ENCODE assay signal across 1 cellular context in the genomic region with DNA sequence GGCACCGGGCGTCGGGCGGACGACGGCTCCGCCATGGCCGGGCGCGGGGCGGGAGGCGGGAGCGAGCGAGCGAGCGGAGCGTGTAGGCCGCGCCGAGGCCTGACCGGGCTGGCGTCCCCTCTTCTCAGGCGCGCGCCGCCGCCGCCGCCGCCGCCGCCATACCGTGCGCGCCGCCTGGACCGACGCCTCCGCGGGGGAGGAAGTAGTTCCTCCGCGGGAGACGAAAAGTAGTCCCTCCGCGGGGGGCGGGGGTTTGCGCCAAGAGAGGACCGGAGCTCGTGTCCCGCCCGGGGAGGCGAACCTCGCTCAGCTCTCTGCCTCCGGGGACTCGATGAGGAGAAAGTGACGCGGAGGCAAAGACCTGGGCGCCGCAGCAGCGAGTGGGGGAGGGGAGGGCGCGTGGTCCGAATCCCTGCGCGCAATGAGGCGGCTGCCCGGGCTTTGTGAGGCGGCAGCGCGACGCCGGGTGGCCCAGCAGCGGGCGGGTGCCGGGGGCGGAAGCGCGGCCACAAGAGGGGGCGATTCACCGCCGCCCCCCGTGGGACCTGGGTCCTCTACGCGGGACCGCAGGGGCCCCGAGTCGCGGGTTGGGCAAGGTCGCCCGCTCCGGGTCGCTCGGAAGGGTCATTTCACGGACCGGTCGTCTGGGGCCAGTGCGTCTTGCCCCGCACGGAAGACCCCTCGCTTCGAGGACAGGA.
TF ChIP-seq lines count a peak whose summit lies in the region.

Gene BRWD1 (minus strand): TSS at position 176 of the 698 bp plus-strand sequence. CDS start 141 bp downstream, at position 35.

TF ChIP-seq in HEK293, 187 proteins besides CTCF, POLR2A, EP300 and RAD21 (continued from another document and continues in another):
- TF ChIP-seq, protein P1, sequence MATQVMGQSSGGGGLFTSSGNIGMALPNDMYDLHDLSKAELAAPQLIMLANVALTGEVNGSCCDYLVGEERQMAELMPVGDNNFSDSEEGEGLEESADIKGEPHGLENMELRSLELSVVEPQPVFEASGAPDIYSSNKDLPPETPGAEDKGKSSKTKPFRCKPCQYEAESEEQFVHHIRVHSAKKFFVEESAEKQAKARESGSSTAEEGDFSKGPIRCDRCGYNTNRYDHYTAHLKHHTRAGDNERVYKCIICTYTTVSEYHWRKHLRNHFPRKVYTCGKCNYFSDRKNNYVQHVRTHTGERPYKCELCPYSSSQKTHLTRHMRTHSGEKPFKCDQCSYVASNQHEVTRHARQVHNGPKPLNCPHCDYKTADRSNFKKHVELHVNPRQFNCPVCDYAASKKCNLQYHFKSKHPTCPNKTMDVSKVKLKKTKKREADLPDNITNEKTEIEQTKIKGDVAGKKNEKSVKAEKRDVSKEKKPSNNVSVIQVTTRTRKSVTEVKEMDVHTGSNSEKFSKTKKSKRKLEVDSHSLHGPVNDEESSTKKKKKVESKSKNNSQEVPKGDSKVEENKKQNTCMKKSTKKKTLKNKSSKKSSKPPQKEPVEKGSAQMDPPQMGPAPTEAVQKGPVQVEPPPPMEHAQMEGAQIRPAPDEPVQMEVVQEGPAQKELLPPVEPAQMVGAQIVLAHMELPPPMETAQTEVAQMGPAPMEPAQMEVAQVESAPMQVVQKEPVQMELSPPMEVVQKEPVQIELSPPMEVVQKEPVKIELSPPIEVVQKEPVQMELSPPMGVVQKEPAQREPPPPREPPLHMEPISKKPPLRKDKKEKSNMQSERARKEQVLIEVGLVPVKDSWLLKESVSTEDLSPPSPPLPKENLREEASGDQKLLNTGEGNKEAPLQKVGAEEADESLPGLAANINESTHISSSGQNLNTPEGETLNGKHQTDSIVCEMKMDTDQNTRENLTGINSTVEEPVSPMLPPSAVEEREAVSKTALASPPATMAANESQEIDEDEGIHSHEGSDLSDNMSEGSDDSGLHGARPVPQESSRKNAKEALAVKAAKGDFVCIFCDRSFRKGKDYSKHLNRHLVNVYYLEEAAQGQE (tag by site-specific recombination; IDR thresholded peaks at IDR 0.05) = peak; percentile 75
- TF ChIP-seq ZNF426 (tag by site-specific recombination; IDR thresholded peaks at IDR 0.05) (0 out of 2 replicates have a peak, but pooled peaks have one; percentile 8), ZNF600 (tag by site-specific recombination; IDR thresholded peaks at IDR 0.05) (peak; percentile 94), YY2 (tag by site-specific recombination; IDR thresholded peaks at IDR 0.05) (peak; percentile 98), ZFP37 (tag by site-specific recombination; IDR thresholded peaks at IDR 0.05) (peak; percentile 99), ZNF10 (tag by site-specific recombination; IDR thresholded peaks at IDR 0.05) (peak; percentile 94), ZNF394 (tag by site-specific recombination; IDR thresholded peaks at IDR 0.05; ENCODE audit: borderline replicate concordance) (peak; percentile 93), ZNF362 (tag by site-specific recombination; IDR thresholded peaks at IDR 0.05) (peak; percentile 83), ZNF155 (tag by site-specific recombination; IDR thresholded peaks at IDR 0.05) (0 out of 2 replicates have a peak, but pooled peaks have one; percentile 62), ZNF2 (tag by site-specific recombination; IDR thresholded peaks at IDR 0.05) (peak; percentile 99), IKZF3 (tag by site-specific recombination; IDR thresholded peaks at IDR 0.05) (peak; percentile 77), ZNF140 (tag by site-specific recombination; IDR thresholded peaks at IDR 0.05) (0 out of 2 replicates have a peak, but pooled peaks have one; percentile 23), ZNF514 (tag by site-specific recombination; IDR thresholded peaks at IDR 0.05) (no peak), ZNF701 (tag by site-specific recombination; IDR thresholded peaks at IDR 0.05) (peak; percentile 86; the same call in 1 of the 2 replicates), ZFHX2 (tag by site-specific recombination; conservative IDR thresholded peaks at IDR 0.05) (peak; percentile 98), ZNF138 (tag by site-specific recombination; IDR thresholded peaks at IDR 0.05; ENCODE audit: borderline replicate concordance) (no peak), AEBP2 (tag by site-specific recombination; IDR thresholded peaks at IDR 0.05; ENCODE audit: borderline replicate concordance) (peak; percentile 90; the same call in 1 of the 2 replicates), ZBTB11 (tag by site-specific recombination; conservative IDR thresholded peaks at IDR 0.05; ENCODE audit: low read depth) (peak; percentile 84), ZSCAN30 (tag by site-specific recombination; IDR thresholded peaks at IDR 0.05) (peak; percentile 96), INSM2 (tag by site-specific recombination; IDR thresholded peaks at IDR 0.05) (peak; percentile 99), PATZ1 (tag by site-specific recombination; IDR thresholded peaks at IDR 0.05) (peak; percentile 100), ZNF354C (tag by site-specific recombination; IDR thresholded peaks at IDR 0.05; ENCODE audit: borderline replicate concordance, low read depth) (peak; percentile 89; the same call in 1 of the 2 replicates)
- TF ChIP-seq, protein P2, sequence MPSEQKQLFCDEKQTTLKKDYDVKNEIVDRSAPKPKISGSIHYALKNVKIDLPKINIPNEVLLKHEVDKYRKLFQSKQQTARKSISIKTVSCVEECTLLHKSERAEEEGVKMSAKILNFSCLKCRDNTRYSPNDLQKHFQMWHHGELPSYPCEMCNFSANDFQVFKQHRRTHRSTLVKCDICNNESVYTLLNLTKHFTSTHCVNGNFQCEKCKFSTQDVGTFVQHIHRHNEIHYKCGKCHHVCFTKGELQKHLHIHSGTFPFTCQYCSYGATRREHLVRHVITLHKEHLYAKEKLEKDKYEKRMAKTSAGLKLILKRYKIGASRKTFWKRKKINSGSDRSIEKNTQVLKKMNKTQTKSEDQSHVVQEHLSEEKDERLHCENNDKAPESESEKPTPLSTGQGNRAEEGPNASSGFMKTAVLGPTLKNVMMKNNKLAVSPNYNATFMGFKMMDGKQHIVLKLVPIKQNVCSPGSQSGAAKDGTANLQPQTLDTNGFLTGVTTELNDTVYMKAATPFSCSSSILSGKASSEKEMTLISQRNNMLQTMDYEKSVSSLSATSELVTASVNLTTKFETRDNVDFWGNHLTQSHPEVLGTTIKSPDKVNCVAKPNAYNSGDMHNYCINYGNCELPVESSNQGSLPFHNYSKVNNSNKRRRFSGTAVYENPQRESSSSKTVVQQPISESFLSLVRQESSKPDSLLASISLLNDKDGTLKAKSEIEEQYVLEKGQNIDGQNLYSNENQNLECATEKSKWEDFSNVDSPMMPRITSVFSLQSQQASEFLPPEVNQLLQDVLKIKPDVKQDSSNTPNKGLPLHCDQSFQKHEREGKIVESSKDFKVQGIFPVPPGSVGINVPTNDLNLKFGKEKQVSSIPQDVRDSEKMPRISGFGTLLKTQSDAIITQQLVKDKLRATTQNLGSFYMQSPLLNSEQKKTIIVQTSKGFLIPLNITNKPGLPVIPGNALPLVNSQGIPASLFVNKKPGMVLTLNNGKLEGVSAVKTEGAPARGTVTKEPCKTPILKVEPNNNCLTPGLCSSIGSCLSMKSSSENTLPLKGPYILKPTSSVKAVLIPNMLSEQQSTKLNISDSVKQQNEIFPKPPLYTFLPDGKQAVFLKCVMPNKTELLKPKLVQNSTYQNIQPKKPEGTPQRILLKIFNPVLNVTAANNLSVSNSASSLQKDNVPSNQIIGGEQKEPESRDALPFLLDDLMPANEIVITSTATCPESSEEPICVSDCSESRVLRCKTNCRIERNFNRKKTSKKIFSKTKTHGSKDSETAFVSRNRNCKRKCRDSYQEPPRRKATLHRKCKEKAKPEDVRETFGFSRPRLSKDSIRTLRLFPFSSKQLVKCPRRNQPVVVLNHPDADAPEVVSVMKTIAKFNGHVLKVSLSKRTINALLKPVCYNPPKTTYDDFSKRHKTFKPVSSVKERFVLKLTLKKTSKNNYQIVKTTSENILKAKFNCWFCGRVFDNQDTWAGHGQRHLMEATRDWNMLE (tag by site-specific recombination; conservative IDR thresholded peaks at IDR 0.05; ENCODE audit: low read depth) = peak; percentile 63; the same call in 1 of the 2 replicates
- TF ChIP-seq, protein P3, sequence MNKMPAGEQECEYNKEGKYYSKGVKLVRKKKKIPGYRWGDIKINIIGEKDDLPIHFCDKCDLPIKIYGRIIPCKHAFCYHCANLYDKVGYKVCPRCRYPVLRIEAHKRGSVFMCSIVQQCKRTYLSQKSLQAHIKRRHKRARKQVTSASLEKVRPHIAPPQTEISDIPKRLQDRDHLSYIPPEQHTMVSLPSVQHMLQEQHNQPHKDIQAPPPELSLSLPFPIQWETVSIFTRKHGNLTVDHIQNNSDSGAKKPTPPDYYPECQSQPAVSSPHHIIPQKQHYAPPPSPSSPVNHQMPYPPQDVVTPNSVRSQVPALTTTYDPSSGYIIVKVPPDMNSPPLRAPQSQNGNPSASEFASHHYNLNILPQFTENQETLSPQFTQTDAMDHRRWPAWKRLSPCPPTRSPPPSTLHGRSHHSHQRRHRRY (tag by site-specific recombination; IDR thresholded peaks at IDR 0.05) = peak; percentile 97
- TF ChIP-seq, protein P4, sequence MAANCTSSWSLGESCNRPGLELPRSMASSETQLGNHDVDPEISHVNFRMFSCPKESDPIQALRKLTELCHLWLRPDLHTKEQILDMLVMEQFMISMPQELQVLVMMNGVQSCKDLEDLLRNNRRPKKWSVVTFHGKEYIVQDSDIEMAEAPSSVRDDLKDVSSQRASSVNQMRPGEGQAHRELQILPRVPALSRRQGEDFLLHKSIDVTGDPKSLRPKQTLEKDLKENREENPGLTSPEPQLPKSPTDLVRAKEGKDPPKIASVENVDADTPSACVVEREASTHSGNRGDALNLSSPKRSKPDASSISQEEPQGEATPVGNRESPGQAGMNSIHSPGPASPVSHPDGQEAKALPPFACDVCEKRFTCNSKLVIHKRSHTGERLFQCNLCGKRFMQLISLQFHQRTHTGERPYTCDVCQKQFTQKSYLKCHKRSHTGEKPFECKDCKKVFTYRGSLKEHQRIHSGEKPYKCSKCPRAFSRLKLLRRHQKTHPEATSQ (tag by site-specific recombination; IDR thresholded peaks at IDR 0.05) = peak; percentile 100
